32 cellular contexts compared by ENCODE assay signal in genomic region chr6:145031001-145031400, GRCh38.
"Had no signal": no experiment of that assay in that cellular context is flagged by ENCODE, and none has a peak within 500 bp of the region (broad histone marks: within the 10 kb centered on the region; RNA-seq: fewer than 3 reads in every experiment).

No MANE protein-coding gene starts in this region.

- DNase-seq: activated CD4-positive, alpha-beta T cell treated with anti-CD3 and anti-CD28 coated beads for 48 hours; activated CD4-positive, alpha-beta T cell treated with anti-CD3 and anti-CD28 coated beads, Interleukin-2, amount 50 U/mL, for 48 hours; activated CD8-positive, alpha-beta memory T cell treated with anti-CD3 and anti-CD28 coated beads for 24 hours; activated effector memory CD4-positive, alpha-beta T cell treated with Interleukin-2 at 50 U/mL for 16 hours; activated naive CD4-positive, alpha-beta T cell treated with anti-CD3 and anti-CD28 coated beads for 36 hours; activated naive CD8-positive, alpha-beta T cell treated with anti-CD3 and anti-CD28 coated beads for 36 hours; brain microvascular endothelial cell; cortex of kidney; endodermal cell; esophagus squamous epithelium; islet precursor cell; left cardiac atrium; left ventricle myocardium superior; naive B cell; nephron progenitor cell; psoas muscle; stimulated activated CD4-positive, alpha-beta T cell treated with anti-CD3 and anti-CD28 coated beads, Interleukin-15, amount 100 ng/mL, for 24 hours; stimulated activated CD4-positive, alpha-beta T cell treated with anti-CD3 and anti-CD28 coated beads, Interleukin-2, amount 100 ng/mL, for 24 hours; stimulated activated naive B cell treated with anti-CD40 and anti-IgM and Interleukin-4, amounts not matched to agents 10 μg/mL and 1 μg/mL and 100 μg/mL, for 72 hours; stomach; T-helper 9 cell; thyroid gland; upper lobe of left lung had no signal

- H3K27ac ChIP-seq: ascending aorta, brain microvascular endothelial cell, epithelial cell of prostate, esophagus squamous epithelium, gastroesophageal sphincter, hepatocyte, parathyroid adenoma, psoas muscle, right atrium auricular region, stomach, thyroid gland, upper lobe of left lung, vagina, VCaP had no signal

- H3K4me3 ChIP-seq: ascending aorta, esophagus squamous epithelium, gastroesophageal sphincter, hepatocyte, psoas muscle, right atrium auricular region, stomach, thyroid gland, upper lobe of left lung, vagina had no signal

- H3K36me3 ChIP-seq: ascending aorta, brain microvascular endothelial cell, esophagus squamous epithelium, gastroesophageal sphincter, right atrium auricular region, stomach, thyroid gland, upper lobe of left lung, vagina had no signal

- H3K4me1 ChIP-seq: ascending aorta, esophagus squamous epithelium, parathyroid adenoma, psoas muscle, right atrium auricular region, thyroid gland, upper lobe of left lung, vagina had no signal

- H3K9me3 ChIP-seq: ascending aorta, esophagus squamous epithelium, gastroesophageal sphincter, psoas muscle, right atrium auricular region, stomach, thyroid gland, upper lobe of left lung, vagina had no signal

- H3K27me3 ChIP-seq: ascending aorta, brain microvascular endothelial cell, esophagus squamous epithelium, gastroesophageal sphincter, hepatocyte, right atrium auricular region, stomach, thyroid gland, upper lobe of left lung, vagina had no signal

- FAIRE-seq: TTC549 had no signal

- ATAC-seq: gastroesophageal sphincter; left cardiac atrium; left ventricle myocardium superior; psoas muscle; stimulated activated naive B cell treated with anti-CD40 and anti-IgM and Interleukin-4, amounts not matched to agents 10 μg/mL and 1 μg/mL and 100 μg/mL, for 72 hours had no signal
